In the genomic region with DNA sequence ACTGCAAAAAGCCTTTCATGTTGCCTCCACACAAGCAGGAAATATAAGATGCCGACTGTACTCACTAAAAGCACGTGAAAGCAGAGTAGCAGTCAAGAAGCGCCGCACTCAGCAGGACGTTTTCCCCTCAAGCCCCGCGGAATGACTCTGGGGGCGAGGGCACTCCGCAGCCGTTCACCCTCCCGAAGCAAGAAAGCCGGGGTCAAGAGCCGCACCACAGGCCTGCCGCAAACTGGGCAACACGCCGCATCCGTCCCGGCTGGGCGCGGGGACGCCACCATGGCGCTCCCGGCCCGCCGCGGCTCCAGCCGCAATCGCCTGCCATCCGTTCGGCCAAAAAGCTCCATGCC, we compare ENCODE assay signal across 8 cellular contexts. TPM values are rescaled to one million over a fixed set of nuclear protein-coding genes. Genes with fewer than 3 reads are reported as not detected.
DNase-seq lines count a peak whose midpoint lies in the region; ATAC-seq and TF ChIP-seq lines count a peak whose summit lies in the region.

No MANE protein-coding gene starts in this region.

- H2AFZ ChIP-seq in KMS-11 (ENCODE audit: low read depth) = peak overlapping the region; percentile 55

- H3K27ac ChIP-seq in KMS-11 = peak overlapping the region; percentile 91
- H3K27ac ChIP-seq in left ventricle myocardium inferior (replicated peaks) = peak overlapping the region; percentile 95
- H3K27ac ChIP-seq in gastrocnemius medialis = peak overlapping the region; percentile 89 to 97 (median 95)

- H3K9ac ChIP-seq in KMS-11 = peak overlapping the region; percentile 99

- no peaks in the 10 kb centered on the region for H3K27me3 ChIP-seq in KMS-11 (ENCODE audit: insufficient read depth, low read depth)
- H3K27me3 ChIP-seq in left ventricle myocardium inferior (ENCODE audit: low read depth) = no peaks in the 10 kb centered on the region
- no peaks in the 10 kb centered on the region for H3K27me3 ChIP-seq in gastrocnemius medialis

- H3K9me3 ChIP-seq in left ventricle myocardium inferior (replicated peaks) (no peaks in the 10 kb centered on the region), gastrocnemius medialis (no peaks in the 10 kb centered on the region)

- H3K4me1 Mint-ChIP-seq in activated naive CD4-positive, alpha-beta T cell treated with anti-CD3 and anti-CD28 coated beads, Interleukin-2, amount 50 U/mL, for 24 hours = peaks cover 43% of the 10 kb centered on the region

- peak overlapping the region; percentile 100 for H3K27ac Mint-ChIP-seq in activated naive CD4-positive, alpha-beta T cell treated with anti-CD3 and anti-CD28 coated beads, Interleukin-2, amount 50 U/mL, for 24 hours

- peaks cover 31% of the 10 kb centered on the region for H3K36me3 ChIP-seq in KMS-11 (ENCODE audit: insufficient read depth)
- peaks cover 43% of the 10 kb centered on the region for H3K36me3 ChIP-seq in left ventricle myocardium inferior
- peaks cover 0 to 44% of the 10 kb centered on the region in 2 donors for H3K36me3 ChIP-seq in gastrocnemius medialis

- no peaks in the 10 kb centered on the region for H3K27me3 Mint-ChIP-seq in activated naive CD4-positive, alpha-beta T cell treated with anti-CD3 and anti-CD28 coated beads, Interleukin-2, amount 50 U/mL, for 24 hours

- in situ Hi-C loops in gastrocnemius medialis (cut with MboI; ENCODE audit: low sequenced_read_pairs in 4 of 4) = loop anchor here in 3 of 4 donors (5.0 to 10.0 kb wide), 2 partner anchors 75 to 78 kb away; no protein-coding TSS in a partner anchor

- no peak for DNase-seq in GM12864 (ENCODE audit: low read depth)
- no peak for DNase-seq in left ventricle myocardium inferior
- peak in 1 of 2 donors; percentile 9 for DNase-seq in gastrocnemius medialis
- no peak for DNase-seq in EL
- DNase-seq in activated CD8-positive, alpha-beta memory T cell treated with anti-CD3 and anti-CD28 coated beads for 24 hours = no peak

- H3K4me1 ChIP-seq in KMS-11 (ENCODE audit: low read depth, poor library complexity, severe bottlenecking) = peaks cover 24% of the 10 kb centered on the region
- peaks cover 42% of the 10 kb centered on the region for H3K4me1 ChIP-seq in left ventricle myocardium inferior
- H3K4me1 ChIP-seq in gastrocnemius medialis = peaks cover 21 to 27% of the 10 kb centered on the region in 2 donors

- peak overlapping the region; percentile 94 for H3K4me2 ChIP-seq in KMS-11

- H3K36me3 Mint-ChIP-seq in activated naive CD4-positive, alpha-beta T cell treated with anti-CD3 and anti-CD28 coated beads, Interleukin-2, amount 50 U/mL, for 24 hours = peaks cover 45% of the 10 kb centered on the region

- H3K79me2 ChIP-seq in KMS-11 (ENCODE audit: insufficient read depth, low read depth) = peaks cover 36% of the 10 kb centered on the region

- ATAC-seq in GM21619 (IDR thresholded peaks at IDR 0.05; ENCODE audit: unreplicated experiment) = peak; percentile 31
- peak; percentile 43 to 56 for ATAC-seq in gastrocnemius medialis

- TF ChIP-seq POLR2A in gastrocnemius medialis (IDR thresholded peaks at IDR 0.05) = no peak

- peak overlapping the region; percentile 99 for H3K4me3 Mint-ChIP-seq in activated naive CD4-positive, alpha-beta T cell treated with anti-CD3 and anti-CD28 coated beads, Interleukin-2, amount 50 U/mL, for 24 hours

- peaks cover 6% of the 10 kb centered on the region for H3K9me3 Mint-ChIP-seq in activated naive CD4-positive, alpha-beta T cell treated with anti-CD3 and anti-CD28 coated beads, Interleukin-2, amount 50 U/mL, for 24 hours

- TF ChIP-seq CTCF in GM12864 (IDR thresholded peaks at IDR 0.05; ENCODE audit: low read depth, low read length, missing control alignments) = no peak
- no peak for TF ChIP-seq CTCF in KMS-11 (conservative IDR thresholded peaks at IDR 0.05; ENCODE audit: low read depth, low read length)
- no peak for TF ChIP-seq CTCF in left ventricle myocardium inferior (IDR thresholded peaks at IDR 0.05; ENCODE audit: borderline replicate concordance)
- no peak for TF ChIP-seq CTCF in gastrocnemius medialis (IDR thresholded peaks at IDR 0.05 in 4 of 5, conservative IDR thresholded peaks at IDR 0.05 in 1 of 5)

- H3K4me3 ChIP-seq in GM12864 (ENCODE audit: low read depth, low read length) = peak overlapping the region; percentile 92
- H3K4me3 ChIP-seq in KMS-11 (IDR thresholded peaks at IDR 0.05; ENCODE audit: insufficient read depth, low read depth, low read length) = peak overlapping the region; percentile 50
- peak overlapping the region; percentile 77 for H3K4me3 ChIP-seq in left ventricle myocardium inferior
- peak overlapping the region; percentile 79 to 93 (median 90) for H3K4me3 ChIP-seq in gastrocnemius medialis

- peaks cover 15% of the 10 kb centered on the region for H4K20me1 ChIP-seq in KMS-11 (ENCODE audit: insufficient read depth)

- intact Hi-C loops in left ventricle myocardium inferior (cut with micrococcal nuclease) = loop anchor here (1.0 to 10.0 kb wide), 2 partner anchors 29 to 75 kb away; no protein-coding TSS in a partner anchor
- intact Hi-C loops in gastrocnemius medialis (cut with DNase I; ENCODE audit: low total_unique reads) = loop anchor here (1.0 to 5.0 kb wide), 5 partner anchors 29 to 331 kb away; partner anchors contain the start of genes ACER2, DENND4C, HAUS6 and RRAGA

RNA-seq across cellular contexts. Expression of gene RPS6, which starts 0.4 kb away (rescaled TPM):
- 997 TPM for total RNA-seq in left ventricle myocardium inferior
- 100 to 1,000 TPM; 501 to 832 (median 770) TPM for total RNA-seq in gastrocnemius medialis

RNA-seq across cellular contexts. Expression of gene ACER2, which starts 29.1 kb away (rescaled TPM):
- total RNA-seq in left ventricle myocardium inferior = 3.8 TPM
- 1 to 10 TPM; 1.7 to 4.8 (median 2.4) TPM for total RNA-seq in gastrocnemius medialis
